In the genomic region with DNA sequence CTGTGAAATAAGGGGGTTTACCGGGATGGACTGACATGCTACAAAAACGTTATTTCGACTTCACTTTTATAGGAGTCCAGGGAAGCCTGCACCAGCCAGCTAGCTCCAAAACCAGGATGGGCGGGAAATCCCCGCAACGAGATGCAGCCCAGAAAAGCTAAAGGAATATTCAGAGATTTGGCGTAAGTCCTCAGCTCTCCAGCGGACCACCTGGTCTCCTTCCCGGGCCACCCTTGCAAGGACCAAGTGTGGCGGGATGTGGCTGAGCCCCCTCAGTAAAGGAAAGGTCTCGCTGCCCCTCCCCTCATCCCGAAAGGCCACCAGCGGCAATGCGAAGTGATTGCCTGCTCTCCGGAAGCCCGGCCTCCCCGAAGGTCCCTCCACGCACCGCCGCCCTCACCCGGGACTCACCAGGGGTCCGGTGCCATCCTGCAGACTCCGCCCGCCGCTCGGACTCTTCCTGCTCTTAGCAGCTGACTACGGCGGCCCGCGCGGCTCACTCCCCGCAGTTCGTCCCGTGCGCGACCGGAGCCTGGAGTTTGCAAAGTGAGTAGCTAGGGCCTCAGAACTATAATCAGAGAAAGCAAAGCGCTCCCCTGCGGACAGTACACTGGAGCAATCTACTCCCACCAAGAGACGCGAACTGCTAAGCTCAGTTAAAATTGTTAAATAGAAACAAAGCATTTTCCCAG, we compare ENCODE assay signal across 1 cellular context.
TF ChIP-seq lines count a peak whose summit lies in the region.

A gene with protein sequence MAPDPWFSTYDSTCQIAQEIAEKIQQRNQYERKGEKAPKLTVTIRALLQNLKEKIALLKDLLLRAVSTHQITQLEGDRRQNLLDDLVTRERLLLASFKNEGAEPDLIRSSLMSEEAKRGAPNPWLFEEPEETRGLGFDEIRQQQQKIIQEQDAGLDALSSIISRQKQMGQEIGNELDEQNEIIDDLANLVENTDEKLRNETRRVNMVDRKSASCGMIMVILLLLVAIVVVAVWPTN (minus strand): TSS at position 440 of the 692 bp plus-strand sequence. CDS start 12 bp downstream, at position 428.

TF ChIP-seq in HepG2, 621 proteins besides CTCF, POLR2A, EP300 and RAD21 (continued from another document and continues in another):
- TF ChIP-seq, protein P1, sequence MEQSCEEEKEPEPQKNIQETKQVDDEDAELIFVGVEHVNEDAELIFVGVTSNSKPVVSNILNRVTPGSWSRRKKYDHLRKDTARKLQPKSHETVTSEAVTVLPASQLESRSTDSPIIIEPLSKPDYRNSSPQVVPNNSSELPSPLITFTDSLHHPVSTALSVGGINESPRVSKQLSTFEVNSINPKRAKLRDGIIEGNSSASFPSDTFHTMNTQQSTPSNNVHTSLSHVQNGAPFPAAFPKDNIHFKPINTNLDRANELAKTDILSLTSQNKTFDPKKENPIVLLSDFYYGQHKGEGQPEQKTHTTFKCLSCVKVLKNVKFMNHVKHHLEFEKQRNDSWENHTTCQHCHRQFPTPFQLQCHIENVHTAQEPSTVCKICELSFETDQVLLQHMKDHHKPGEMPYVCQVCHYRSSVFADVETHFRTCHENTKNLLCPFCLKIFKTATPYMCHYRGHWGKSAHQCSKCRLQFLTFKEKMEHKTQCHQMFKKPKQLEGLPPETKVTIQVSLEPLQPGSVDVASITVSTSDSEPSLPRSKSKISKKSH (CRISPR knock-in tag; IDR thresholded peaks at IDR 0.05; ENCODE audit: borderline replicate concordance) = peak; percentile 94
- TF ChIP-seq EED (CRISPR knock-in tag; IDR thresholded peaks at IDR 0.05) (no peak), ZMYM3 (CRISPR knock-in tag; IDR thresholded peaks at IDR 0.05) (peak; percentile 91), PHF21A (CRISPR knock-in tag; IDR thresholded peaks at IDR 0.05) (peak; percentile 72), ELF1 (CRISPR knock-in tag; IDR thresholded peaks at IDR 0.05) (peak; percentile 97), MEIS1 (CRISPR knock-in tag; IDR thresholded peaks at IDR 0.05; ENCODE audit: borderline replicate concordance) (peak; percentile 25; the same call in 1 of the 2 replicates), SALL2 (CRISPR knock-in tag; IDR thresholded peaks at IDR 0.05) (peak; percentile 79; the same call in 1 of the 2 replicates), ZNF253 (CRISPR knock-in tag; IDR thresholded peaks at IDR 0.05; ENCODE audit: borderline replicate concordance) (no peak), SIX1 (CRISPR knock-in tag; IDR thresholded peaks at IDR 0.05; ENCODE audit: borderline replicate concordance) (0 out of 2 replicates have a peak, but pooled peaks have one; percentile 41), KMT2B (CRISPR knock-in tag; IDR thresholded peaks at IDR 0.05) (peak; percentile 97), ZNF792 (CRISPR knock-in tag; IDR thresholded peaks at IDR 0.05) (peak; percentile 61; the same call in 1 of the 2 replicates), KLF15 (CRISPR knock-in tag; IDR thresholded peaks at IDR 0.05; ENCODE audit: borderline replicate concordance) (no peak), NRL (CRISPR knock-in tag; IDR thresholded peaks at IDR 0.05; ENCODE audit: borderline replicate concordance) (0 out of 2 replicates have a peak, but pooled peaks have one; percentile 43), NAIF1 (CRISPR knock-in tag; IDR thresholded peaks at IDR 0.05; ENCODE audit: borderline replicate concordance) (peak; percentile 73; the same call in 1 of the 2 replicates), HOXA7 (CRISPR knock-in tag; IDR thresholded peaks at IDR 0.05) (no peak), CREM (IDR thresholded peaks at IDR 0.05) (peak; percentile 27; the same call in 1 of the 2 replicates), CREM (CRISPR knock-in tag; IDR thresholded peaks at IDR 0.05) (no peak), TBX2 (CRISPR knock-in tag; IDR thresholded peaks at IDR 0.05; ENCODE audit: borderline replicate concordance) (peak; percentile 50; the same call in 1 of the 2 replicates), NR2F1 (CRISPR knock-in tag; IDR thresholded peaks at IDR 0.05) (no peak), GATAD2A (CRISPR knock-in tag; IDR thresholded peaks at IDR 0.05) (peak; percentile 87), ZNF644 (CRISPR knock-in tag; IDR thresholded peaks at IDR 0.05; ENCODE audit: low read depth) (no peak), NFKB2 (CRISPR knock-in tag; IDR thresholded peaks at IDR 0.05; ENCODE audit: borderline replicate concordance) (peak; percentile 77; the same call in 1 of the 2 replicates), ZNF431 (CRISPR knock-in tag; IDR thresholded peaks at IDR 0.05; ENCODE audit: borderline replicate concordance, low read depth) (0 out of 2 replicates have a peak, but pooled peaks have one; percentile 55), ATF7-NPFF (CRISPR knock-in tag; IDR thresholded peaks at IDR 0.05; ENCODE audit: low read depth) (0 out of 2 replicates have a peak, but pooled peaks have one; percentile 43), ZFP37 (CRISPR knock-in tag; IDR thresholded peaks at IDR 0.05; ENCODE audit: borderline replicate concordance) (no peak), ERF (CRISPR knock-in tag; IDR thresholded peaks at IDR 0.05) (peak; percentile 69; the same call in 1 of the 2 replicates), RXRB (CRISPR knock-in tag; IDR thresholded peaks at IDR 0.05; ENCODE audit: borderline replicate concordance) (peak; percentile 64), ZFY (CRISPR knock-in tag; IDR thresholded peaks at IDR 0.05) (peak; percentile 78), KMT2A (CRISPR knock-in tag; IDR thresholded peaks at IDR 0.05) (peak; percentile 98), PHF8 (CRISPR knock-in tag; IDR thresholded peaks at IDR 0.05) (peak; percentile 81), TOPORS (CRISPR knock-in tag; IDR thresholded peaks at IDR 0.05) (peak; percentile 54; the same call in 1 of the 2 replicates), ZSCAN21 (CRISPR knock-in tag; IDR thresholded peaks at IDR 0.05; ENCODE audit: borderline replicate concordance) (peak; percentile 50; the same call in 1 of the 2 replicates), TEAD3 (CRISPR knock-in tag; optimal IDR thresholded peaks at IDR 0.05; ENCODE audit: borderline replicate concordance) (peak; percentile 62), ZFP36 (IDR thresholded peaks at IDR 0.05; ENCODE audit: borderline replicate concordance, low read depth, low read length, partially characterized antibody) (peak; percentile 12), ZNF552 (CRISPR knock-in tag; IDR thresholded peaks at IDR 0.05; ENCODE audit: borderline replicate concordance) (no peak), HNRNPLL (IDR thresholded peaks at IDR 0.05; ENCODE audit: low read depth, low read length, poor library complexity, severe bottlenecking) (peak; percentile 88), KAT7 (CRISPR knock-in tag; IDR thresholded peaks at IDR 0.05; ENCODE audit: borderline replicate concordance) (peak; percentile 92), MIER3 (CRISPR knock-in tag; IDR thresholded peaks at IDR 0.05; ENCODE audit: borderline replicate concordance) (peak; percentile 68; the same call in 1 of the 2 replicates)
- TF ChIP-seq, protein P2, sequence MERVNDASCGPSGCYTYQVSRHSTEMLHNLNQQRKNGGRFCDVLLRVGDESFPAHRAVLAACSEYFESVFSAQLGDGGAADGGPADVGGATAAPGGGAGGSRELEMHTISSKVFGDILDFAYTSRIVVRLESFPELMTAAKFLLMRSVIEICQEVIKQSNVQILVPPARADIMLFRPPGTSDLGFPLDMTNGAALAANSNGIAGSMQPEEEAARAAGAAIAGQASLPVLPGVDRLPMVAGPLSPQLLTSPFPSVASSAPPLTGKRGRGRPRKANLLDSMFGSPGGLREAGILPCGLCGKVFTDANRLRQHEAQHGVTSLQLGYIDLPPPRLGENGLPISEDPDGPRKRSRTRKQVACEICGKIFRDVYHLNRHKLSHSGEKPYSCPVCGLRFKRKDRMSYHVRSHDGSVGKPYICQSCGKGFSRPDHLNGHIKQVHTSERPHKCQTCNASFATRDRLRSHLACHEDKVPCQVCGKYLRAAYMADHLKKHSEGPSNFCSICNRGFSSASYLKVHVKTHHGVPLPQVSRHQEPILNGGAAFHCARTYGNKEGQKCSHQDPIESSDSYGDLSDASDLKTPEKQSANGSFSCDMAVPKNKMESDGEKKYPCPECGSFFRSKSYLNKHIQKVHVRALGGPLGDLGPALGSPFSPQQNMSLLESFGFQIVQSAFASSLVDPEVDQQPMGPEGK (CRISPR knock-in tag; IDR thresholded peaks at IDR 0.05) = peak; percentile 22; the same call in 1 of the 2 replicates
- TF ChIP-seq, protein P3, sequence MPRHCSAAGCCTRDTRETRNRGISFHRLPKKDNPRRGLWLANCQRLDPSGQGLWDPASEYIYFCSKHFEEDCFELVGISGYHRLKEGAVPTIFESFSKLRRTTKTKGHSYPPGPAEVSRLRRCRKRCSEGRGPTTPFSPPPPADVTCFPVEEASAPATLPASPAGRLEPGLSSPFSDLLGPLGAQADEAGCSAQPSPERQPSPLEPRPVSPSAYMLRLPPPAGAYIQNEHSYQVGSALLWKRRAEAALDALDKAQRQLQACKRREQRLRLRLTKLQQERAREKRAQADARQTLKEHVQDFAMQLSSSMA (CRISPR knock-in tag; IDR thresholded peaks at IDR 0.05) = peak; percentile 75; the same call in 1 of the 2 replicates
- TF ChIP-seq, protein P4, sequence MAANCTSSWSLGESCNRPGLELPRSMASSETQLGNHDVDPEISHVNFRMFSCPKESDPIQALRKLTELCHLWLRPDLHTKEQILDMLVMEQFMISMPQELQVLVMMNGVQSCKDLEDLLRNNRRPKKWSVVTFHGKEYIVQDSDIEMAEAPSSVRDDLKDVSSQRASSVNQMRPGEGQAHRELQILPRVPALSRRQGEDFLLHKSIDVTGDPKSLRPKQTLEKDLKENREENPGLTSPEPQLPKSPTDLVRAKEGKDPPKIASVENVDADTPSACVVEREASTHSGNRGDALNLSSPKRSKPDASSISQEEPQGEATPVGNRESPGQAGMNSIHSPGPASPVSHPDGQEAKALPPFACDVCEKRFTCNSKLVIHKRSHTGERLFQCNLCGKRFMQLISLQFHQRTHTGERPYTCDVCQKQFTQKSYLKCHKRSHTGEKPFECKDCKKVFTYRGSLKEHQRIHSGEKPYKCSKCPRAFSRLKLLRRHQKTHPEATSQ (CRISPR knock-in tag; IDR thresholded peaks at IDR 0.05; ENCODE audit: borderline replicate concordance) = peak; percentile 73; the same call in 1 of the 2 replicates
- TF ChIP-seq, protein P5, sequence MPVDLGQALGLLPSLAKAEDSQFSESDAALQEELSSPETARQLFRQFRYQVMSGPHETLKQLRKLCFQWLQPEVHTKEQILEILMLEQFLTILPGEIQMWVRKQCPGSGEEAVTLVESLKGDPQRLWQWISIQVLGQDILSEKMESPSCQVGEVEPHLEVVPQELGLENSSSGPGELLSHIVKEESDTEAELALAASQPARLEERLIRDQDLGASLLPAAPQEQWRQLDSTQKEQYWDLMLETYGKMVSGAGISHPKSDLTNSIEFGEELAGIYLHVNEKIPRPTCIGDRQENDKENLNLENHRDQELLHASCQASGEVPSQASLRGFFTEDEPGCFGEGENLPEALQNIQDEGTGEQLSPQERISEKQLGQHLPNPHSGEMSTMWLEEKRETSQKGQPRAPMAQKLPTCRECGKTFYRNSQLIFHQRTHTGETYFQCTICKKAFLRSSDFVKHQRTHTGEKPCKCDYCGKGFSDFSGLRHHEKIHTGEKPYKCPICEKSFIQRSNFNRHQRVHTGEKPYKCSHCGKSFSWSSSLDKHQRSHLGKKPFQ (CRISPR knock-in tag; IDR thresholded peaks at IDR 0.05; ENCODE audit: insufficient replicate concordance) = no peak
- TF ChIP-seq, protein P6, sequence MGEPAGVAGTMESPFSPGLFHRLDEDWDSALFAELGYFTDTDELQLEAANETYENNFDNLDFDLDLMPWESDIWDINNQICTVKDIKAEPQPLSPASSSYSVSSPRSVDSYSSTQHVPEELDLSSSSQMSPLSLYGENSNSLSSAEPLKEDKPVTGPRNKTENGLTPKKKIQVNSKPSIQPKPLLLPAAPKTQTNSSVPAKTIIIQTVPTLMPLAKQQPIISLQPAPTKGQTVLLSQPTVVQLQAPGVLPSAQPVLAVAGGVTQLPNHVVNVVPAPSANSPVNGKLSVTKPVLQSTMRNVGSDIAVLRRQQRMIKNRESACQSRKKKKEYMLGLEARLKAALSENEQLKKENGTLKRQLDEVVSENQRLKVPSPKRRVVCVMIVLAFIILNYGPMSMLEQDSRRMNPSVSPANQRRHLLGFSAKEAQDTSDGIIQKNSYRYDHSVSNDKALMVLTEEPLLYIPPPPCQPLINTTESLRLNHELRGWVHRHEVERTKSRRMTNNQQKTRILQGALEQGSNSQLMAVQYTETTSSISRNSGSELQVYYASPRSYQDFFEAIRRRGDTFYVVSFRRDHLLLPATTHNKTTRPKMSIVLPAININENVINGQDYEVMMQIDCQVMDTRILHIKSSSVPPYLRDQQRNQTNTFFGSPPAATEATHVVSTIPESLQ (CRISPR knock-in tag; conservative IDR thresholded peaks at IDR 0.05) = 0 out of 2 replicates have a peak, but pooled peaks have one; percentile 74
- TF ChIP-seq, protein P7, sequence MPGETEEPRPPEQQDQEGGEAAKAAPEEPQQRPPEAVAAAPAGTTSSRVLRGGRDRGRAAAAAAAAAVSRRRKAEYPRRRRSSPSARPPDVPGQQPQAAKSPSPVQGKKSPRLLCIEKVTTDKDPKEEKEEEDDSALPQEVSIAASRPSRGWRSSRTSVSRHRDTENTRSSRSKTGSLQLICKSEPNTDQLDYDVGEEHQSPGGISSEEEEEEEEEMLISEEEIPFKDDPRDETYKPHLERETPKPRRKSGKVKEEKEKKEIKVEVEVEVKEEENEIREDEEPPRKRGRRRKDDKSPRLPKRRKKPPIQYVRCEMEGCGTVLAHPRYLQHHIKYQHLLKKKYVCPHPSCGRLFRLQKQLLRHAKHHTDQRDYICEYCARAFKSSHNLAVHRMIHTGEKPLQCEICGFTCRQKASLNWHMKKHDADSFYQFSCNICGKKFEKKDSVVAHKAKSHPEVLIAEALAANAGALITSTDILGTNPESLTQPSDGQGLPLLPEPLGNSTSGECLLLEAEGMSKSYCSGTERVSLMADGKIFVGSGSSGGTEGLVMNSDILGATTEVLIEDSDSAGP (CRISPR knock-in tag; IDR thresholded peaks at IDR 0.05; ENCODE audit: borderline replicate concordance) = peak; percentile 79
- TF ChIP-seq, protein P8, sequence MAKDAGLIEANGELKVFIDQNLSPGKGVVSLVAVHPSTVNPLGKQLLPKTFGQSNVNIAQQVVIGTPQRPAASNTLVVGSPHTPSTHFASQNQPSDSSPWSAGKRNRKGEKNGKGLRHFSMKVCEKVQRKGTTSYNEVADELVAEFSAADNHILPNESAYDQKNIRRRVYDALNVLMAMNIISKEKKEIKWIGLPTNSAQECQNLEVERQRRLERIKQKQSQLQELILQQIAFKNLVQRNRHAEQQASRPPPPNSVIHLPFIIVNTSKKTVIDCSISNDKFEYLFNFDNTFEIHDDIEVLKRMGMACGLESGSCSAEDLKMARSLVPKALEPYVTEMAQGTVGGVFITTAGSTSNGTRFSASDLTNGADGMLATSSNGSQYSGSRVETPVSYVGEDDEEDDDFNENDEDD (CRISPR knock-in tag; IDR thresholded peaks at IDR 0.05; ENCODE audit: borderline replicate concordance) = peak; percentile 73; the same call in 1 of the 2 replicates
